ENCODE assay signal across 20 cellular contexts in genomic region chr2:39991298-39991697, GRCh38.
A peak's percentile ranks its signal among the peaks of the same experiment; 100 is the strongest.
DNase-seq lines count a peak whose midpoint lies in the region; ATAC-seq and TF ChIP-seq lines count a peak whose summit lies in the region.
"Had no signal": no experiment of that assay in that cellular context is flagged by ENCODE, and none has a peak within 500 bp of the region (broad histone marks: within the 10 kb centered on the region; RNA-seq: fewer than 3 reads in every experiment).

No MANE protein-coding gene starts in this region.

- peaks cover 22% of the 10 kb centered on the region for H3K4me1 ChIP-seq in mammary epithelial cell (ENCODE audit: insufficient read depth, low read length)
- H3K4me1 ChIP-seq: colonic mucosa, parathyroid adenoma, Peyer's patch had no signal

- no peak for TF ChIP-seq POLR2A in GM18505 (IDR thresholded peaks at IDR 0.05; ENCODE audit: borderline replicate concordance, extremely low read depth, insufficient read depth, insufficient read length)

- H3K36me3 ChIP-seq in mammary epithelial cell (ENCODE audit: insufficient read depth, low read length), result no peaks in the 10 kb centered on the region
- H3K36me3 ChIP-seq: colonic mucosa, Peyer's patch had no signal

- CTCF ChIA-PET in mammary epithelial cell (lab: Charles Lee; ENCODE audit: low non-redundant PET), result no interaction called here

- H3K9me3 ChIP-seq in mammary epithelial cell (replicated peaks; ENCODE audit: insufficient read depth, low read length), result no peaks in the 10 kb centered on the region
- H3K9me3 ChIP-seq: colonic mucosa, Peyer's patch had no signal

- H3K79me2 ChIP-seq in mammary epithelial cell (ENCODE audit: insufficient read depth, low read length), result no peaks in the 10 kb centered on the region
- H3K79me2 ChIP-seq: parathyroid adenoma had no signal

- H3K27me3 Mint-ChIP-seq in HFFc6 (ENCODE audit: insufficient read depth), result no peaks in the 10 kb centered on the region; the same call in 1 of the 2 replicates
- H3K27me3 Mint-ChIP-seq: activated CD4-positive, alpha-beta T cell treated with anti-CD3 and anti-CD28 coated beads, Interleukin-2, amount 10 ng/mL, durations not matched to agents 7 days and 5 days had no signal

- no peak overlapping the region for H3K4me3 ChIP-seq in mammary epithelial cell (replicated peaks in 1 of 3; ENCODE audit: insufficient read depth in 1 of 3, low read depth in 2 of 3, low read length in 3 of 3)
- H3K4me3 ChIP-seq in foreskin fibroblast (ENCODE audit: low read depth in 1 of 2, low read length in 2 of 2), result no peak overlapping the region
- H3K4me3 ChIP-seq: colonic mucosa, lung, Peyer's patch had no signal

- in situ Hi-C loops in mammary epithelial cell (cut with MboI; ENCODE audit: low sequenced_read_pairs in 2 of 2), result no loop called here

- peak overlapping the region; percentile 87 for H3K27ac Mint-ChIP-seq in HFFc6
- H3K27ac Mint-ChIP-seq: activated CD4-positive, alpha-beta T cell treated with anti-CD3 and anti-CD28 coated beads, Interleukin-2, amount 10 ng/mL, durations not matched to agents 7 days and 5 days; naive thymus-derived CD4-positive, alpha-beta T cell had no signal

- no peak overlapping the region for H3K9ac ChIP-seq in mammary epithelial cell (ENCODE audit: insufficient read depth, low read length)
- H3K9ac ChIP-seq: parathyroid adenoma had no signal

- H3K9me3 Mint-ChIP-seq in HFFc6, result peaks cover 15% of the 10 kb centered on the region
- H3K9me3 Mint-ChIP-seq: activated CD4-positive, alpha-beta T cell treated with anti-CD3 and anti-CD28 coated beads, Interleukin-2, amount 10 ng/mL, durations not matched to agents 7 days and 5 days had no signal

- H3K27me3 ChIP-seq in mammary epithelial cell (ENCODE audit: insufficient read depth, low read length), result no peaks in the 10 kb centered on the region
- H3K27me3 ChIP-seq: colonic mucosa, Peyer's patch had no signal

- 8% methylated on average over 2 of the region's 2 CpGs for WGBS in mammary epithelial cell (ENCODE audit: low coverage, missing lambda C conversion rate)

- dilution Hi-C loops in mammary epithelial cell (cut with HindIII; ENCODE audit: low sequenced_read_pairs), result no loop called here

- no TSS peak for BruUV-seq in mammary epithelial cell (replicated peaks; lab: Mats Ljungman, UMichigan)

- H3K36me3 Mint-ChIP-seq in HFFc6 (ENCODE audit: low read depth), result peaks cover 28% of the 10 kb centered on the region

- no peak overlapping the region for H3K4me2 ChIP-seq in mammary epithelial cell (ENCODE audit: insufficient read depth, low read depth, low read length)

- no peak for ATAC-seq in GM18505 (IDR thresholded peaks at IDR 0.05; ENCODE audit: unreplicated experiment)
- ATAC-seq: naive thymus-derived CD4-positive, alpha-beta T cell had no signal

- DNase-seq in HFFc6 (peak; percentile 31), mammary epithelial cell (peak; percentile 54), foreskin fibroblast (peak; percentile 43 to 75), SHP77 (lab: John Stamatoyannopoulos, UW) (no peak)
- no peak for DNase-seq in stimulated activated CD4-positive, alpha-beta T cell treated with anti-CD3 and anti-CD28 coated beads, Interleukin-2, amount 100 ng/mL, for 24 hours
- DNase-seq in stimulated activated CD4-positive, alpha-beta T cell treated with anti-CD3 and anti-CD28 coated beads, Interleukin-4, amount 100 ng/mL, for 4 hours, result no peak
- DNase-seq: activated CD4-positive, alpha-beta T cell treated with anti-CD3 and anti-CD28 coated beads, Interleukin-2, amount 10 ng/mL, durations not matched to agents 7 days and 5 days; activated CD8-positive, alpha-beta memory T cell treated with anti-CD3 and anti-CD28 coated beads, Interleukin-2, amount 50 U/mL, for 4 hours; activated effector memory CD4-positive, alpha-beta T cell treated with Interleukin-2 at 50 U/mL for 16 hours; C1 segment of cervical spinal cord; colonic mucosa; DMS 273 treated with DMSO at 0.1 percent for 48 hours; head of caudate nucleus; naive thymus-derived CD4-positive, alpha-beta T cell; NCI-H146; Peyer's patch; stimulated activated CD4-positive, alpha-beta T cell treated with anti-CD3 and anti-CD28 coated beads, Interleukin-2, amount 100 ng/mL, for 48 hours had no signal

- intact Hi-C loops in mammary epithelial cell (cut with micrococcal nuclease), result loop anchor here (5.0 to 10.0 kb wide), 2 partner anchors 59 to 464 kb away; partner anchors contain the start of gene SLC8A1

- peaks cover 78% of the 10 kb centered on the region for H3K4me1 Mint-ChIP-seq in HFFc6 (ENCODE audit: low read depth)

- H3K27ac ChIP-seq in mammary epithelial cell (ENCODE audit: insufficient read depth, low read depth, low read length), result no peak overlapping the region
- H3K27ac ChIP-seq: colonic mucosa, parathyroid adenoma, Peyer's patch had no signal

- TF ChIP-seq CTCF in HFFc6 (IDR thresholded peaks at IDR 0.05) (no peak), mammary epithelial cell (conservative IDR thresholded peaks at IDR 0.05 in 1 of 2, IDR thresholded peaks at IDR 0.05 in 1 of 2; ENCODE audit: extremely low read depth in 1 of 2, insufficient read depth in 1 of 2, low read depth in 1 of 2, low read length in 2 of 2) (no peak), foreskin fibroblast (IDR thresholded peaks at IDR 0.05; ENCODE audit: low read depth, low read length) (no peak)

- H4K20me1 ChIP-seq in mammary epithelial cell (ENCODE audit: insufficient read depth, low read length), result no peaks in the 10 kb centered on the region

- peak overlapping the region; percentile 33; the same call in 1 of the 2 replicates for H3K4me3 Mint-ChIP-seq in HFFc6
- H3K4me3 Mint-ChIP-seq: activated CD4-positive, alpha-beta T cell treated with anti-CD3 and anti-CD28 coated beads, Interleukin-2, amount 10 ng/mL, durations not matched to agents 7 days and 5 days; naive thymus-derived CD4-positive, alpha-beta T cell had no signal

- H2AFZ ChIP-seq in mammary epithelial cell (ENCODE audit: low read depth, low read length), result no peak overlapping the region
- H2AFZ ChIP-seq: parathyroid adenoma had no signal

Comparison
In these comparisons a context has a peak if more than half of its experiments do, and no peak if none do; other contexts are left out.
1. DNase-seq: peak in HFFc6 (single experiment), mammary epithelial cell (single experiment) and foreskin fibroblast (2 of 2); none in SHP77 (0 of 2), stimulated activated CD4-positive, alpha-beta T cell treated with anti-CD3 and anti-CD28 coated beads, Interleukin-2, amount 100 ng/mL, for 24 hours (0 of 2) and stimulated activated CD4-positive, alpha-beta T cell treated with anti-CD3 and anti-CD28 coated beads, Interleukin-4, amount 100 ng/mL, for 4 hours (0 of 2).